In genomic region chr6:119370063-119370462, GRCh38 we compare ENCODE assay signal across 29 cellular contexts.
"Had no signal": no experiment of that assay in that cellular context is flagged by ENCODE, and none has a peak within 500 bp of the region (broad histone marks: within the 10 kb centered on the region; RNA-seq: fewer than 3 reads in every experiment).

No MANE protein-coding gene starts in this region.

- H3K4me3 ChIP-seq: ascending aorta, breast epithelium, cardiac muscle cell, coronary artery, dorsolateral prefrontal cortex had no signal

- ATAC-seq: activated CD4-positive, CD25-positive, alpha-beta regulatory T cell treated with anti-CD3 and anti-CD28 coated beads, Interleukin-2, amount 50 U/mL, for 24 hours; activated CD8-positive, alpha-beta T cell treated with anti-CD3 and anti-CD28 coated beads for 36 hours; activated naive CD4-positive, alpha-beta T cell treated with anti-CD3 and anti-CD28 coated beads, Interleukin-2, amount 50 U/mL, for 72 hours; activated T-cell treated with anti-CD3 and anti-CD28 coated beads, Interleukin-2, amount 50 U/mL, for 4 hours; activated T-helper 17 cell treated with anti-CD3 and anti-CD28 coated beads, Interleukin-2, amount 50 U/mL, for 72 hours; esophagus mucosa had no signal

- DNase-seq: activated B cell treated with CpG ODN at 0.5 μM for 24 hours; activated CD4-positive, alpha-beta T cell treated with anti-CD3 and anti-CD28 coated beads for 48 hours; activated CD4-positive, alpha-beta T cell treated with anti-CD3 and anti-CD28 coated beads, Interleukin-2, amount 50 U/mL, for 1 hour; activated CD4-positive, alpha-beta T cell treated with anti-CD3 and anti-CD28 coated beads, Interleukin-2, amount 50 U/mL, for 48 hours; activated CD8-positive, alpha-beta memory T cell treated with anti-CD3 and anti-CD28 coated beads for 24 hours; activated CD8-positive, alpha-beta T cell treated with anti-CD3 and anti-CD28 coated beads for 36 hours; activated effector memory CD4-positive, alpha-beta T cell treated with anti-CD3 and anti-CD28 coated beads, Interleukin-2, amount 50 U/mL, for 16 hours; activated naive CD4-positive, alpha-beta T cell; activated naive CD4-positive, alpha-beta T cell treated with anti-CD3 and anti-CD28 coated beads, Interleukin-2, amount 10 ng/mL, durations not matched to agents 7 days and 5 days; activated naive CD8-positive, alpha-beta T cell treated with anti-CD3 and anti-CD28 coated beads, Interleukin-2, amount 10 ng/mL, durations not matched to agents 7 days and 5 days; activated T-cell treated with anti-CD3 and anti-CD28 coated beads, Interleukin-2, amount 50 U/mL, for 4 hours; central memory CD4-positive, alpha-beta T cell; dorsolateral prefrontal cortex; effector memory CD4-positive, alpha-beta T cell; endodermal cell; foreskin fibroblast; T-helper 2 cell had no signal

- H3K4me3 Mint-ChIP-seq: activated B cell treated with CpG ODN at 0.5 μM for 24 hours; activated CD8-positive, alpha-beta T cell treated with anti-CD3 and anti-CD28 coated beads for 36 hours; activated naive CD4-positive, alpha-beta T cell treated with anti-CD3 and anti-CD28 coated beads, Interleukin-2, amount 10 ng/mL, durations not matched to agents 7 days and 5 days; activated naive CD8-positive, alpha-beta T cell treated with anti-CD3 and anti-CD28 coated beads, Interleukin-2, amount 10 ng/mL, durations not matched to agents 7 days and 5 days; activated T-cell treated with anti-CD3 and anti-CD28 coated beads, Interleukin-2, amount 50 U/mL, for 4 hours; activated T-helper 17 cell treated with anti-CD3 and anti-CD28 coated beads, Interleukin-2, amount 50 U/mL, for 72 hours; brain; dendritic cell treated with granulocyte-macrophage colony-stimulating factor and Interleukin-4, amounts not matched to agents 40 ng/mL and 50 ng/mL, for 4 days; endodermal cell had no signal

- H3K36me3 Mint-ChIP-seq: brain had no signal

- H3K9me3 Mint-ChIP-seq: activated T-helper 17 cell treated with anti-CD3 and anti-CD28 coated beads, Interleukin-2, amount 50 U/mL, for 72 hours; endodermal cell had no signal

- FAIRE-seq: frontal cortex had no signal

- H3K4me1 ChIP-seq: ascending aorta, breast epithelium had no signal

- H3K27ac Mint-ChIP-seq: activated B cell treated with CpG ODN at 0.5 μM for 24 hours; activated CD8-positive, alpha-beta T cell treated with anti-CD3 and anti-CD28 coated beads for 36 hours; activated naive CD4-positive, alpha-beta T cell treated with anti-CD3 and anti-CD28 coated beads, Interleukin-2, amount 10 ng/mL, durations not matched to agents 7 days and 5 days; activated naive CD8-positive, alpha-beta T cell treated with anti-CD3 and anti-CD28 coated beads, Interleukin-2, amount 10 ng/mL, durations not matched to agents 7 days and 5 days; activated T-helper 17 cell treated with anti-CD3 and anti-CD28 coated beads, Interleukin-2, amount 50 U/mL, for 72 hours; brain; dendritic cell treated with granulocyte-macrophage colony-stimulating factor and Interleukin-4, amounts not matched to agents 40 ng/mL and 50 ng/mL, for 4 days; endodermal cell had no signal

- H3K9me3 ChIP-seq: breast epithelium had no signal

- H3K36me3 ChIP-seq: ascending aorta, breast epithelium, cardiac muscle cell had no signal

- H3K4me1 Mint-ChIP-seq: activated B cell treated with CpG ODN at 0.5 μM for 24 hours; activated naive CD4-positive, alpha-beta T cell treated with anti-CD3 and anti-CD28 coated beads, Interleukin-2, amount 10 ng/mL, durations not matched to agents 7 days and 5 days; activated naive CD8-positive, alpha-beta T cell treated with anti-CD3 and anti-CD28 coated beads, Interleukin-2, amount 10 ng/mL, durations not matched to agents 7 days and 5 days; activated T-helper 17 cell treated with anti-CD3 and anti-CD28 coated beads, Interleukin-2, amount 50 U/mL, for 72 hours; brain; endodermal cell had no signal

- H3K27me3 ChIP-seq: ascending aorta, breast epithelium, cardiac muscle cell, dorsolateral prefrontal cortex had no signal

- H3K27me3 Mint-ChIP-seq: activated B cell treated with CpG ODN at 0.5 μM for 24 hours; activated CD8-positive, alpha-beta T cell treated with anti-CD3 and anti-CD28 coated beads for 36 hours; activated naive CD4-positive, alpha-beta T cell treated with anti-CD3 and anti-CD28 coated beads, Interleukin-2, amount 10 ng/mL, durations not matched to agents 7 days and 5 days; activated naive CD8-positive, alpha-beta T cell treated with anti-CD3 and anti-CD28 coated beads, Interleukin-2, amount 10 ng/mL, durations not matched to agents 7 days and 5 days; activated T-helper 17 cell treated with anti-CD3 and anti-CD28 coated beads, Interleukin-2, amount 50 U/mL, for 72 hours; dendritic cell treated with granulocyte-macrophage colony-stimulating factor and Interleukin-4, amounts not matched to agents 40 ng/mL and 50 ng/mL, for 4 days had no signal

- H3K27ac ChIP-seq: ascending aorta, breast epithelium, cardiac muscle cell, coronary artery, dorsolateral prefrontal cortex, VCaP had no signal
